ENCODE assay signal across 8 cellular contexts in the genomic region with DNA sequence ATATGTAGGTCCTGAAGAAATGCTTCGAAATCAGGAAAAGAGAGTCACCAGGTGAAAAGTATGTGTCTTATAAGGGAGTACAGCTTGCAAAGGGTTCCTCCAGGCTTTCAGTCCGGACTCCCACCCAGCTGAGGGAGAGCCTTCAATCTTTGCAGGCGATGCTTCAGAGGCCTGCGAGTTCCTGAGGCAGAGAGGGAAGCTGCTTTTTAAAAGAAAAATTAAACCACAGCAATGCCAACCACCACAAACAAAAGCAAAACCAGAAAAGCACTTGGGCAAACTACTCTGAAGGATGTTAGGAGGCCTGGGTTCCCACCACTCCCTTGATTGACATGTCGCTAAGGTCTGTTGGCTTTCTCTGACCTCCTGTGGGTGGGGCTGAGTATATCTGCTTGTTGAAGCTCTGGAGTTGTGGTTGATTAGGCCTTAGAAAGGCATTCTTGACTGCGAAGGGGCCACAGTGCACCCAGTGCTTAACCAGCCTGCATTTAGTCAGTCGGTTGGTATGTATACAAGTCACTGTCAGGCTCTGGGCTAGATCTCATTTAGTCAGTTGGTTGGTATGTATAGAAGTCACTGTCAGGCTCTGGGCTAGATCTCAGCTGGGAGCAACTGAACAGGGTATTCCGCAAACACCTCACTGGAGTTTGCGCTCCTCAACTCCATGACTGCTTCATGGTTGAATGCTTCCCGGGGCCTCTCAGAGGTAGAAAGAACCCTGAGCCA. TPM values are rescaled to one million over a fixed set of nuclear protein-coding genes. Genes with fewer than 3 reads are reported as not detected.
A peak's percentile ranks its signal among the peaks of the same experiment; 100 is the strongest.
DNase-seq lines count a peak whose midpoint lies in the region; ATAC-seq, FAIRE-seq and TF ChIP-seq lines count a peak whose summit lies in the region.

No MANE protein-coding gene starts in this region.

- peak overlapping the region; percentile 83 to 89 (median 86) for H3K27ac ChIP-seq in transverse colon

- TF ChIP-seq CTCF in AG04449 (IDR thresholded peaks at IDR 0.05; ENCODE audit: insufficient read depth, low read length, missing control alignments) (no peak), brain (conservative IDR thresholded peaks at IDR 0.05) (no peak), transverse colon (IDR thresholded peaks at IDR 0.05) (peak in 1 of 5 experiments; percentile 16)

- peak; percentile 79 for FAIRE-seq in GM12891 (lab: Jason Lieb, UNC)

- H3K9me3 Mint-ChIP-seq in brain (peaks cover 0 to 4% (median 0%) of the 10 kb centered on the region in 5 experiments), memory B cell (no peaks in the 10 kb centered on the region)

- ATAC-seq in memory B cell (ENCODE audit: low read depth) (peak; percentile 49), HG02981 (IDR thresholded peaks at IDR 0.05; ENCODE audit: unreplicated experiment) (no peak)

- TF ChIP-seq EP300 in transverse colon (IDR thresholded peaks at IDR 0.05; ENCODE audit: low read depth), result no peak

- H3K9me3 ChIP-seq in transverse colon, result no peaks in the 10 kb centered on the region

- H3K4me3 ChIP-seq in AG04449 (ENCODE audit: low read depth, low read length) (peak overlapping the region; percentile 87), transverse colon (peak overlapping the region in 3 of 4 donors; percentile 54 to 68 (median 58))

- H3K4me3 Mint-ChIP-seq in brain, result peak overlapping the region; percentile 89 to 99 (median 96)
- peak overlapping the region; percentile 95 for H3K4me3 Mint-ChIP-seq in memory B cell

- in situ Hi-C loops in transverse colon (cut with MboI; ENCODE audit: low pct_ligation_motif_present in 1 of 4, low pct_unique_long_range_greater_than_20kb in 1 of 4, low sequenced_read_pairs in 3 of 4), result loop anchor here in 1 of 4 donors (10.0 kb wide), 1 partner anchor 168 kb away; no protein-coding TSS in a partner anchor

- CTCF ChIA-PET in AG04449 (lab: Yijun Ruan, JAX), result interaction anchor here (1.1 to 13.4 kb wide), 13 partner anchors 8 to 229 kb away, joined by 3 to 154 read pairs (median 6); no protein-coding TSS in a partner anchor

- peaks cover 27% of the 10 kb centered on the region for H3K36me3 Mint-ChIP-seq in brain
- H3K36me3 Mint-ChIP-seq in memory B cell, result peaks cover 15% of the 10 kb centered on the region

- H3K27ac Mint-ChIP-seq in brain (peak overlapping the region in 3 of 5 experiments; percentile 64 to 92 (median 85)), memory B cell (no peak overlapping the region)

- POLR2A ChIA-PET in AG04449 (lab: Yijun Ruan, JAX), result interaction anchor here (0.6 to 1.4 kb wide), 5 partner anchors 17 to 85 kb away, joined by 3 to 8 read pairs (median 4); no protein-coding TSS in a partner anchor

- H3K36me3 ChIP-seq in transverse colon, result peaks cover 0 to 12% (median 0%) of the 10 kb centered on the region in 4 donors

- H3K27me3 ChIP-seq in transverse colon, result no peaks in the 10 kb centered on the region

- H3K4me1 Mint-ChIP-seq in brain (peaks cover 60% of the 10 kb centered on the region), memory B cell (peaks cover 51% of the 10 kb centered on the region)

- DNase-seq in AG04449 (ENCODE audit: low read depth, low spot score) (peak; percentile 97), GM12891 (ENCODE audit: insufficient read length, low spot score) (peak; percentile 41), RPMI8226 (peak; percentile 79), memory B cell (ENCODE audit: low spot score in 2 of 2) (peak in 1 of 2 donors; percentile 35), transverse colon (peak; percentile 55), NCI-H2171 (lab: John Stamatoyannopoulos, UW) (no peak)

- H3K27me3 Mint-ChIP-seq in brain (peaks cover 28% of the 10 kb centered on the region), memory B cell (no peaks in the 10 kb centered on the region)

- peaks cover 16 to 64% (median 50%) of the 10 kb centered on the region in 4 donors for H3K4me1 ChIP-seq in transverse colon

- WGBS in transverse colon (ENCODE audit: low coverage in 1 of 2), 2 donors, result 37 to 43% methylated on average over 1 to 10 of the region's 10 CpGs

- TF ChIP-seq POLR2A in GM12891 (IDR thresholded peaks at IDR 0.05; ENCODE audit: low read depth, low read length) (no peak), transverse colon (IDR thresholded peaks at IDR 0.05) (peak; percentile 9)

- intact Hi-C loops in transverse colon (cut with DNase I; ENCODE audit: low total_unique reads), result no loop called here

TF ChIP-seq in GM12891, 5 proteins besides CTCF, POLR2A, EP300 and RAD21:
- TF ChIP-seq SPI1 (IDR thresholded peaks at IDR 0.05; ENCODE audit: low read depth, low read length) (no peak), PAX5 (IDR thresholded peaks at IDR 0.05; ENCODE audit: insufficient read depth, low read length, severe bottlenecking) (peak; percentile 46)

RNA-seq across cellular contexts. Expression of a gene that starts 1.2 kb away (rescaled TPM):
- 7.1 TPM for polyA plus RNA-seq in GM12891 (2012; ENCODE audit: low read depth, missing spikeins)
- polyA plus RNA-seq in brain (ENCODE audit: insufficient read depth, low read depth, low replicate concordance), result 43.3 TPM
- total RNA-seq in transverse colon, result 10 to 100 TPM; 34.8 to 55.8 (median 46.8) TPM

RNA-seq across cellular contexts. Expression of a gene that starts 3.2 kb away (rescaled TPM):
- 2.3 TPM for polyA plus RNA-seq in GM12891 (2012; ENCODE audit: low read depth, missing spikeins)
- polyA plus RNA-seq in brain (ENCODE audit: insufficient read depth, low read depth, low replicate concordance), result 15.7 TPM
- 10 to 100 TPM in 3 of 4 donors, 1 to 10 TPM in 1; 4.6 to 33.7 (median 23.3) TPM for total RNA-seq in transverse colon
